Comparison of ENCODE assay signal across 2 cellular contexts in genomic region chr9:129193655-129194054, GRCh38.
TF ChIP-seq lines count a peak whose summit lies in the region.

No MANE protein-coding gene starts in this region.

TF ChIP-seq in A549, 52 proteins besides CTCF, POLR2A, EP300 and RAD21 (continued from another document):
- TF ChIP-seq PHF8 (IDR thresholded peaks at IDR 0.05; ENCODE audit: borderline replicate concordance, low read depth) (no peak), HMGXB4 (CRISPR knock-in tag; IDR thresholded peaks at IDR 0.05; ENCODE audit: borderline replicate concordance) (no peak), HOXB5 (CRISPR knock-in tag; IDR thresholded peaks at IDR 0.05) (no peak), HES2 (IDR thresholded peaks at IDR 0.05) (no peak), ZC3H11A (IDR thresholded peaks at IDR 0.05) (no peak), POLR2AphosphoS2 (conservative IDR thresholded peaks at IDR 0.05; ENCODE audit: low read length) (no peak), E2F6 (IDR thresholded peaks at IDR 0.05; ENCODE audit: borderline replicate concordance, low read depth) (no peak), MAFK (IDR thresholded peaks at IDR 0.05; ENCODE audit: partially characterized antibody) (no peak), CHD4 (IDR thresholded peaks at IDR 0.05; ENCODE audit: borderline replicate concordance) (no peak)

TF ChIP-seq in H1, 55 proteins besides CTCF, POLR2A, EP300 and RAD21 (continued from another document):
- TF ChIP-seq CHD7 (IDR thresholded peaks at IDR 0.05; ENCODE audit: insufficient replicate concordance, low read length): no peak
- TF ChIP-seq KDM1A (IDR thresholded peaks at IDR 0.05; ENCODE audit: borderline replicate concordance, low read length): no peak
- no peak for TF ChIP-seq SP2 (IDR thresholded peaks at IDR 0.05; ENCODE audit: low read length)
- TF ChIP-seq CREB1 (IDR thresholded peaks at IDR 0.05): no peak
- no peak for TF ChIP-seq TAF7 (optimal IDR thresholded peaks at IDR 0.05; ENCODE audit: borderline replicate concordance, low read depth, low read length)
- TF ChIP-seq HDAC6 (IDR thresholded peaks at IDR 0.05; ENCODE audit: low read depth, low read length): no peak
- no peak for TF ChIP-seq SIRT6 (IDR thresholded peaks at IDR 0.05; ENCODE audit: low read length)
- no peak for TF ChIP-seq ATF3 (IDR thresholded peaks at IDR 0.05; ENCODE audit: insufficient read depth, low read depth, low read length)
- no peak for TF ChIP-seq CEBPB (IDR thresholded peaks at IDR 0.05; ENCODE audit: low read depth, low read length)
